8 cellular contexts compared by ENCODE assay signal in genomic region chr1:171984850-171985485, GRCh38.
DNase-seq lines count a peak whose midpoint lies in the region; ATAC-seq and TF ChIP-seq lines count a peak whose summit lies in the region.

No MANE protein-coding gene starts in this region.

- no peaks in the 10 kb centered on the region for H3K9me3 ChIP-seq in CD4-positive, alpha-beta T cell (ENCODE audit: control insufficient read depth, low read length)
- H3K9me3 ChIP-seq in transverse colon: no peaks in the 10 kb centered on the region

- H3K36me3 ChIP-seq in transverse colon: no peaks in the 10 kb centered on the region

- no peaks in the 10 kb centered on the region for H3K27me3 ChIP-seq in CD4-positive, alpha-beta T cell (ENCODE audit: control insufficient read depth, insufficient read depth, low read length)
- no peaks in the 10 kb centered on the region for H3K27me3 ChIP-seq in transverse colon

- TF ChIP-seq POLR2A in transverse colon (IDR thresholded peaks at IDR 0.05): no peak

- no peak for DNase-seq in CD4-positive, alpha-beta T cell
- DNase-seq in NCI-H2171 (lab: John Stamatoyannopoulos, UW) (peak; percentile 23), astrocyte of the spinal cord (ENCODE audit: low read depth, low spot score) (peak; percentile 38), iris pigment epithelial cell (ENCODE audit: low read depth) (peak; percentile 28), transverse colon (no peak)
- no peak for DNase-seq in activated T-cell treated with anti-CD3 and anti-CD28 coated beads, Interleukin-2, amount 50 U/mL, for 48 hours

- no peaks in the 10 kb centered on the region for H3K36me3 Mint-ChIP-seq in CD4-positive, alpha-beta T cell (ENCODE audit: low read depth)

- H3K9me3 Mint-ChIP-seq in CD4-positive, alpha-beta T cell: no peaks in the 10 kb centered on the region

- in situ Hi-C loops in astrocyte of the spinal cord (cut with HindIII; ENCODE audit: low sequenced_read_pairs): no loop called here
- in situ Hi-C loops in transverse colon (cut with MboI; ENCODE audit: low pct_ligation_motif_present in 1 of 4, low pct_unique_long_range_greater_than_20kb in 1 of 4, low sequenced_read_pairs in 3 of 4): loop anchor here (5.0 to 25.0 kb wide), 5 partner anchors 178 to 348 kb away; no protein-coding TSS in a partner anchor

- no peak overlapping the region for H3K27ac ChIP-seq in CD4-positive, alpha-beta T cell (ENCODE audit: low read depth, low read length)
- no peak overlapping the region for H3K27ac ChIP-seq in transverse colon

- H3K4me3 ChIP-seq in astrocyte of the spinal cord (ENCODE audit: low read depth, low read length) (no peak overlapping the region), transverse colon (no peak overlapping the region)

- ATAC-seq in CD4-positive, alpha-beta T cell (ENCODE audit: poor library complexity): peak; percentile 63
- ATAC-seq in GM18868 (IDR thresholded peaks at IDR 0.05; ENCODE audit: unreplicated experiment) (peak; percentile 61), GM18907 (IDR thresholded peaks at IDR 0.05; ENCODE audit: unreplicated experiment) (no peak)

- 24 to 28% methylated on average over 3 of the region's 3 CpGs for WGBS in transverse colon (ENCODE audit: low coverage in 1 of 2), 2 donors

- no peaks in the 10 kb centered on the region for H3K4me1 Mint-ChIP-seq in CD4-positive, alpha-beta T cell (ENCODE audit: low read depth)

- no peak for TF ChIP-seq EP300 in transverse colon (IDR thresholded peaks at IDR 0.05; ENCODE audit: low read depth)

- no peak overlapping the region for H3K4me3 Mint-ChIP-seq in CD4-positive, alpha-beta T cell

- peak; percentile 79 for TF ChIP-seq CTCF in CD4-positive, alpha-beta T cell (IDR thresholded peaks at IDR 0.05)
- TF ChIP-seq CTCF in astrocyte of the spinal cord (IDR thresholded peaks at IDR 0.05; ENCODE audit: low read depth, low read length) (peak; percentile 82), transverse colon (IDR thresholded peaks at IDR 0.05) (peak; percentile 70 to 80 (median 76))

- no peak overlapping the region for H3K27ac Mint-ChIP-seq in CD4-positive, alpha-beta T cell

- intact Hi-C loops in CD4-positive, alpha-beta T cell (cut with DNase I, micrococcal nuclease): loop anchor here (1.0 to 10.0 kb wide), 3 partner anchors 184 to 500 kb away; partner anchors contain the start of gene PRRC2C (in 1 of the 2)
- intact Hi-C loops in transverse colon (cut with DNase I; ENCODE audit: low total_unique reads): loop anchor here (5.0 kb wide), 1 partner anchor 183 kb away; no protein-coding TSS in a partner anchor

- H3K4me1 ChIP-seq in transverse colon: peaks cover 0 to 8% (median 0%) of the 10 kb centered on the region in 4 donors

- no peaks in the 10 kb centered on the region for H3K27me3 Mint-ChIP-seq in CD4-positive, alpha-beta T cell

- POLR2A ChIA-PET in CD4-positive, alpha-beta T cell (lab: Charles Lee): no interaction called here

- CTCF ChIA-PET in CD4-positive, alpha-beta T cell (lab: Charles Lee): interaction anchor here (0.7 to 1.9 kb wide), 2 partner anchors 183 to 414 kb away, joined by 3 to 5 read pairs; no protein-coding TSS in a partner anchor

Comparison
In these comparisons a context has a peak if more than half of its experiments do, and no peak if none do; other contexts are left out.
1. DNase-seq: peak in NCI-H2171 (single experiment), astrocyte of the spinal cord (single experiment) and iris pigment epithelial cell (single experiment); none in CD4-positive, alpha-beta T cell (0 of 10), transverse colon (single experiment) and activated T-cell treated with anti-CD3 and anti-CD28 coated beads, Interleukin-2, amount 50 U/mL, for 48 hours (0 of 2).
2. Peak in every context shown above with its lines, with median percentiles within 50 percentile points of each other: CTCF ChIP-seq.